ENCODE assay signal across 1 cellular context in the genomic region with DNA sequence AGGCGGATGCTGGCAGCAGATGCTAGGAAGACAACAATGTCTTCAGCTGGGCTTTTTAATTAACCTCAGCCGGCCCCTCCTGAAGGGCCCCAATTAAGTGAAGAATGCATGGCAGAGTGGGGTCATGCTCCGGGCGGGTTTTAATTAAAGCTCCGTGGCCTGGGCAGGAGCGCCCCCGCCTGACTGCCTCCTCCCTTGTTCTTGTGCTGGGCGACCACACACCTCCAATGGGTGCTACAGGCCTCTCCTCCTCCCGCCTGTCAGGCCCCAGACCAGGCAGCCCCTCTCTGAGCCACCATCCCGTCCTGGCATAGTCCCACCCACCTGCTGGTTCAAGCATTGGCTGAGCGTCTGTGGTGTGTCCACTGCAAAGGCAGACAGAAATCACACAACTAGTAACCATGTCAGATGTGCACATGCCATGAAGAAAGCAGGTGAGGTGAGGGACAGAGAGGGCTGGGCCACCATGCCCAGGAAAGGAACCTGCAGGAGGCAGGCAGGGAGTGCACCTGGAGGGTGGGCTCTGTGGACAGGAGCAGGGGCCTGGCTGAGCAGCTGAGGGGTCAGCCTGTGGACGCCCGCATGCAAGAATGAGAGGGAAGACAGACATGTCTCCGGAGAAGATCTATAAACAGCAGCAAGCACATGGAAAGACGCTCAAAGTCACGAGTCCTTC.
TF ChIP-seq lines count a peak whose summit lies in the region.

No MANE protein-coding gene starts in this region.

TF ChIP-seq in GM23338, 12 proteins besides CTCF, POLR2A, EP300 and RAD21 (continued from another document):
- TF ChIP-seq, protein P1, sequence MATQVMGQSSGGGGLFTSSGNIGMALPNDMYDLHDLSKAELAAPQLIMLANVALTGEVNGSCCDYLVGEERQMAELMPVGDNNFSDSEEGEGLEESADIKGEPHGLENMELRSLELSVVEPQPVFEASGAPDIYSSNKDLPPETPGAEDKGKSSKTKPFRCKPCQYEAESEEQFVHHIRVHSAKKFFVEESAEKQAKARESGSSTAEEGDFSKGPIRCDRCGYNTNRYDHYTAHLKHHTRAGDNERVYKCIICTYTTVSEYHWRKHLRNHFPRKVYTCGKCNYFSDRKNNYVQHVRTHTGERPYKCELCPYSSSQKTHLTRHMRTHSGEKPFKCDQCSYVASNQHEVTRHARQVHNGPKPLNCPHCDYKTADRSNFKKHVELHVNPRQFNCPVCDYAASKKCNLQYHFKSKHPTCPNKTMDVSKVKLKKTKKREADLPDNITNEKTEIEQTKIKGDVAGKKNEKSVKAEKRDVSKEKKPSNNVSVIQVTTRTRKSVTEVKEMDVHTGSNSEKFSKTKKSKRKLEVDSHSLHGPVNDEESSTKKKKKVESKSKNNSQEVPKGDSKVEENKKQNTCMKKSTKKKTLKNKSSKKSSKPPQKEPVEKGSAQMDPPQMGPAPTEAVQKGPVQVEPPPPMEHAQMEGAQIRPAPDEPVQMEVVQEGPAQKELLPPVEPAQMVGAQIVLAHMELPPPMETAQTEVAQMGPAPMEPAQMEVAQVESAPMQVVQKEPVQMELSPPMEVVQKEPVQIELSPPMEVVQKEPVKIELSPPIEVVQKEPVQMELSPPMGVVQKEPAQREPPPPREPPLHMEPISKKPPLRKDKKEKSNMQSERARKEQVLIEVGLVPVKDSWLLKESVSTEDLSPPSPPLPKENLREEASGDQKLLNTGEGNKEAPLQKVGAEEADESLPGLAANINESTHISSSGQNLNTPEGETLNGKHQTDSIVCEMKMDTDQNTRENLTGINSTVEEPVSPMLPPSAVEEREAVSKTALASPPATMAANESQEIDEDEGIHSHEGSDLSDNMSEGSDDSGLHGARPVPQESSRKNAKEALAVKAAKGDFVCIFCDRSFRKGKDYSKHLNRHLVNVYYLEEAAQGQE (IDR thresholded peaks at IDR 0.05; ENCODE audit: unreplicated experiment) = no peak
- TF ChIP-seq ZNF114 (CRISPR knock-in tag; IDR thresholded peaks at IDR 0.05) (no peak), CREB1 (CRISPR knock-in tag; IDR thresholded peaks at IDR 0.05; ENCODE audit: low read depth) (no peak), EZH2phosphoT487 (IDR thresholded peaks at IDR 0.05; ENCODE audit: unreplicated experiment) (no peak)
- TF ChIP-seq, protein P2, sequence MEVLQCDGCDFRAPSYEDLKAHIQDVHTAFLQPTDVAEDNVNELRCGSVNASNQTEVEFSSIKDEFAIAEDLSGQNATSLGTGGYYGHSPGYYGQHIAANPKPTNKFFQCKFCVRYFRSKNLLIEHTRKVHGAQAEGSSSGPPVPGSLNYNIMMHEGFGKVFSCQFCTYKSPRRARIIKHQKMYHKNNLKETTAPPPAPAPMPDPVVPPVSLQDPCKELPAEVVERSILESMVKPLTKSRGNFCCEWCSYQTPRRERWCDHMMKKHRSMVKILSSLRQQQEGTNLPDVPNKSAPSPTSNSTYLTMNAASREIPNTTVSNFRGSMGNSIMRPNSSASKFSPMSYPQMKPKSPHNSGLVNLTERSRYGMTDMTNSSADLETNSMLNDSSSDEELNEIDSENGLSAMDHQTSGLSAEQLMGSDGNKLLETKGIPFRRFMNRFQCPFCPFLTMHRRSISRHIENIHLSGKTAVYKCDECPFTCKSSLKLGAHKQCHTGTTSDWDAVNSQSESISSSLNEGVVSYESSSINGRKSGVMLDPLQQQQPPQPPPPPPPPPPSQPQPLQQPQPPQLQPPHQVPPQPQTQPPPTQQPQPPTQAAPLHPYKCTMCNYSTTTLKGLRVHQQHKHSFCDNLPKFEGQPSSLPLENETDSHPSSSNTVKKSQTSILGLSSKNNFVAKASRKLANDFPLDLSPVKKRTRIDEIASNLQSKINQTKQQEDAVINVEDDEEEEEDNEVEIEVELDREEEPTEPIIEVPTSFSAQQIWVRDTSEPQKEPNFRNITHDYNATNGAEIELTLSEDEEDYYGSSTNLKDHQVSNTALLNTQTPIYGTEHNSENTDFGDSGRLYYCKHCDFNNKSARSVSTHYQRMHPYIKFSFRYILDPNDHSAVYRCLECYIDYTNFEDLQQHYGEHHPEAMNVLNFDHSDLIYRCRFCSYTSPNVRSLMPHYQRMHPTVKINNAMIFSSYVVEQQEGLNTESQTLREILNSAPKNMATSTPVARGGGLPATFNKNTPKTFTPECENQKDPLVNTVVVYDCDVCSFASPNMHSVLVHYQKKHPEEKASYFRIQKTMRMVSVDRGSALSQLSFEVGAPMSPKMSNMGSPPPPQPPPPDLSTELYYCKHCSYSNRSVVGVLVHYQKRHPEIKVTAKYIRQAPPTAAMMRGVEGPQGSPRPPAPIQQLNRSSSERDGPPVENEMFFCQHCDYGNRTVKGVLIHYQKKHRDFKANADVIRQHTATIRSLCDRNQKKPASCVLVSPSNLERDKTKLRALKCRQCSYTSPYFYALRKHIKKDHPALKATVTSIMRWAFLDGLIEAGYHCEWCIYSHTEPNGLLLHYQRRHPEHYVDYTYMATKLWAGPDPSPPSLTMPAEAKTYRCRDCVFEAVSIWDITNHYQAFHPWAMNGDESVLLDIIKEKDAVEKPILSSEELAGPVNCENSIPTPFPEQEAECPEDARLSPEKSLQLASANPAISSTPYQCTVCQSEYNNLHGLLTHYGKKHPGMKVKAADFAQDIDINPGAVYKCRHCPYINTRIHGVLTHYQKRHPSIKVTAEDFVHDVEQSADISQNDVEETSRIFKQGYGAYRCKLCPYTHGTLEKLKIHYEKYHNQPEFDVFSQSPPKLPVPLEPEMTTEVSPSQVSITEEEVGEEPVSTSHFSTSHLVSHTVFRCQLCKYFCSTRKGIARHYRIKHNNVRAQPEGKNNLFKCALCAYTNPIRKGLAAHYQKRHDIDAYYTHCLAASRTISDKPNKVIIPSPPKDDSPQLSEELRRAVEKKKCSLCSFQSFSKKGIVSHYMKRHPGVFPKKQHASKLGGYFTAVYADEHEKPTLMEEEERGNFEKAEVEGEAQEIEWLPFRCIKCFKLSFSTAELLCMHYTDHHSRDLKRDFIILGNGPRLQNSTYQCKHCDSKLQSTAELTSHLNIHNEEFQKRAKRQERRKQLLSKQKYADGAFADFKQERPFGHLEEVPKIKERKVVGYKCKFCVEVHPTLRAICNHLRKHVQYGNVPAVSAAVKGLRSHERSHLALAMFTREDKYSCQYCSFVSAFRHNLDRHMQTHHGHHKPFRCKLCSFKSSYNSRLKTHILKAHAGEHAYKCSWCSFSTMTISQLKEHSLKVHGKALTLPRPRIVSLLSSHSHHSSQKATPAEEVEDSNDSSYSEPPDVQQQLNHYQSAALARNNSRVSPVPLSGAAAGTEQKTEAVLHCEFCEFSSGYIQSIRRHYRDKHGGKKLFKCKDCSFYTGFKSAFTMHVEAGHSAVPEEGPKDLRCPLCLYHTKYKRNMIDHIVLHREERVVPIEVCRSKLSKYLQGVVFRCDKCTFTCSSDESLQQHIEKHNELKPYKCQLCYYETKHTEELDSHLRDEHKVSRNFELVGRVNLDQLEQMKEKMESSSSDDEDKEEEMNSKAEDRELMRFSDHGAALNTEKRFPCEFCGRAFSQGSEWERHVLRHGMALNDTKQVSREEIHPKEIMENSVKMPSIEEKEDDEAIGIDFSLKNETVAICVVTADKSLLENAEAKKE (CRISPR knock-in tag; IDR thresholded peaks at IDR 0.05) = no peak
TF ChIP-seq in GM23338: peak in this region for 0.
